ENCODE assay signal across 1 cellular context in the genomic region with DNA sequence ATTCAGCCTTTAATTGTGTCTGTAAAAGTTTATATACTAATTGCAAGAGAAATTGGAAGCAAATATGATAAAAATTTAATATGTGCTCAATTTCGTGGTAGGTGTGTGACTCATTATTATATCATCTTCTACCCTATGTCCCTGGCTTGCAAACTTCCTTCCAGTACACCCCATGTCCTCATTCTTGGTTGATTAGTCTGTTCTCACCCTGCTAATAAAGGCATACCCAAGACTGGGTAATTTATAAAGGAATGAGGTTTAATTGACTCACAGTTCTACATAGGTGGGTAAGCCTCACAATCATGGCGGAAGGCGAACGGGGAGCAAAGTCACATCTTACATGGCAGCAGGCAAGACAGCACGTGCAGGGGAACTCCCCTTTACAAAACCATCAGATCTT.
TF ChIP-seq lines count a peak whose summit lies in the region.

No MANE protein-coding gene starts in this region.

TF ChIP-seq in HCT116, 20 proteins besides CTCF, POLR2A, EP300 and RAD21:
- TF ChIP-seq FOSL1 (IDR thresholded peaks at IDR 0.05; ENCODE audit: low read depth) (peak; percentile 76), JUND (IDR thresholded peaks at IDR 0.05) (peak; percentile 51), SP1 (IDR thresholded peaks at IDR 0.05; ENCODE audit: low read depth) (peak; percentile 44; the same call in 1 of the 2 replicates), ELF1 (IDR thresholded peaks at IDR 0.05; ENCODE audit: borderline replicate concordance, low read depth) (0 out of 2 replicates have a peak, but pooled peaks have one; percentile 6), POLR2AphosphoS5 (IDR thresholded peaks at IDR 0.05; ENCODE audit: low read depth, low read length) (no peak), CBX3 (IDR thresholded peaks at IDR 0.05; ENCODE audit: low read depth) (0 out of 2 replicates have a peak, but pooled peaks have one; percentile 24), EZH2phosphoT487 (IDR thresholded peaks at IDR 0.05; ENCODE audit: borderline replicate concordance) (no peak), ZNF274 (IDR thresholded peaks at IDR 0.05; ENCODE audit: low read depth, low read length) (no peak)
- TF ChIP-seq, protein P1, sequence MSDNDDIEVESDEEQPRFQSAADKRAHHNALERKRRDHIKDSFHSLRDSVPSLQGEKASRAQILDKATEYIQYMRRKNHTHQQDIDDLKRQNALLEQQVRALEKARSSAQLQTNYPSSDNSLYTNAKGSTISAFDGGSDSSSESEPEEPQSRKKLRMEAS (IDR thresholded peaks at IDR 0.05), result peak; percentile 28; the same call in 1 of the 2 replicates
- TF ChIP-seq, protein P2, sequence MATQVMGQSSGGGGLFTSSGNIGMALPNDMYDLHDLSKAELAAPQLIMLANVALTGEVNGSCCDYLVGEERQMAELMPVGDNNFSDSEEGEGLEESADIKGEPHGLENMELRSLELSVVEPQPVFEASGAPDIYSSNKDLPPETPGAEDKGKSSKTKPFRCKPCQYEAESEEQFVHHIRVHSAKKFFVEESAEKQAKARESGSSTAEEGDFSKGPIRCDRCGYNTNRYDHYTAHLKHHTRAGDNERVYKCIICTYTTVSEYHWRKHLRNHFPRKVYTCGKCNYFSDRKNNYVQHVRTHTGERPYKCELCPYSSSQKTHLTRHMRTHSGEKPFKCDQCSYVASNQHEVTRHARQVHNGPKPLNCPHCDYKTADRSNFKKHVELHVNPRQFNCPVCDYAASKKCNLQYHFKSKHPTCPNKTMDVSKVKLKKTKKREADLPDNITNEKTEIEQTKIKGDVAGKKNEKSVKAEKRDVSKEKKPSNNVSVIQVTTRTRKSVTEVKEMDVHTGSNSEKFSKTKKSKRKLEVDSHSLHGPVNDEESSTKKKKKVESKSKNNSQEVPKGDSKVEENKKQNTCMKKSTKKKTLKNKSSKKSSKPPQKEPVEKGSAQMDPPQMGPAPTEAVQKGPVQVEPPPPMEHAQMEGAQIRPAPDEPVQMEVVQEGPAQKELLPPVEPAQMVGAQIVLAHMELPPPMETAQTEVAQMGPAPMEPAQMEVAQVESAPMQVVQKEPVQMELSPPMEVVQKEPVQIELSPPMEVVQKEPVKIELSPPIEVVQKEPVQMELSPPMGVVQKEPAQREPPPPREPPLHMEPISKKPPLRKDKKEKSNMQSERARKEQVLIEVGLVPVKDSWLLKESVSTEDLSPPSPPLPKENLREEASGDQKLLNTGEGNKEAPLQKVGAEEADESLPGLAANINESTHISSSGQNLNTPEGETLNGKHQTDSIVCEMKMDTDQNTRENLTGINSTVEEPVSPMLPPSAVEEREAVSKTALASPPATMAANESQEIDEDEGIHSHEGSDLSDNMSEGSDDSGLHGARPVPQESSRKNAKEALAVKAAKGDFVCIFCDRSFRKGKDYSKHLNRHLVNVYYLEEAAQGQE (IDR thresholded peaks at IDR 0.05; ENCODE audit: low read depth), result no peak
